16 cellular contexts compared by ENCODE assay signal in genomic region chr14:24325963-24326362, GRCh38.
A peak's percentile ranks its signal among the peaks of the same experiment; 100 is the strongest.
DNase-seq lines count a peak whose midpoint lies in the region; ATAC-seq and TF ChIP-seq lines count a peak whose summit lies in the region.
"Had no signal": no experiment of that assay in that cellular context is flagged by ENCODE, and none has a peak within 500 bp of the region (broad histone marks: within the 10 kb centered on the region; RNA-seq: fewer than 3 reads in every experiment).

No MANE protein-coding gene starts in this region.

- DNase-seq in activated effector memory CD4-positive, alpha-beta T cell treated with Interleukin-2 at 50 U/mL for 16 hours = no peak
- no peak for DNase-seq in NCI-H1930 (lab: John Stamatoyannopoulos, UW)
- DNase-seq: ACHN; BE2C; CD4-positive, alpha-beta memory T cell; DMS153; DMS79; GDM1; HCEC 1CT; HFFc6 had no signal

- peak overlapping the region in 1 of 11 experiments; percentile 21; a peak in 2 of 22 replicates for H3K9ac ChIP-seq in BLaER1 treated with 17β-estradiol and CSF1 and Interleukin-3, amounts not matched to agents 10 nM and 100 nM

- no peaks in the 10 kb centered on the region for H3K9me3 ChIP-seq in BLaER1 treated with 17β-estradiol and CSF1 and Interleukin-3, amounts not matched to agents 10 nM and 100 nM (replicated peaks in 1 of 11)
- H3K9me3 ChIP-seq in neutrophil = no peaks in the 10 kb centered on the region
- H3K9me3 ChIP-seq: BE2C had no signal

- H3K27ac ChIP-seq in BLaER1 treated with 17β-estradiol and CSF1 and Interleukin-3, amounts not matched to agents 10 nM and 100 nM = peak overlapping the region in 6 of 11 experiments; percentile 26 to 43 (median 32); a peak in 8 of 22 replicates
- H3K27ac ChIP-seq in neutrophil = peak overlapping the region; percentile 91

- H3K9me3 Mint-ChIP-seq in dendritic cell treated with granulocyte-macrophage colony-stimulating factor and Interleukin-4, amounts not matched to agents 40 ng/mL and 50 ng/mL, for 4 days = no peaks in the 10 kb centered on the region
- H3K9me3 Mint-ChIP-seq: CD4-positive, alpha-beta memory T cell; GM23338; HFFc6 had no signal

- ATAC-seq in HG02870 (IDR thresholded peaks at IDR 0.05; ENCODE audit: unreplicated experiment) = no peak
- ATAC-seq: GM23338 had no signal

- H3K36me3 Mint-ChIP-seq in dendritic cell treated with granulocyte-macrophage colony-stimulating factor and Interleukin-4, amounts not matched to agents 40 ng/mL and 50 ng/mL, for 4 days (ENCODE audit: low read depth) = no peaks in the 10 kb centered on the region
- H3K36me3 Mint-ChIP-seq: CD4-positive, alpha-beta memory T cell had no signal

- no peak for TF ChIP-seq CTCF in neutrophil (IDR thresholded peaks at IDR 0.05)

- H3K27ac Mint-ChIP-seq in dendritic cell treated with granulocyte-macrophage colony-stimulating factor and Interleukin-4, amounts not matched to agents 40 ng/mL and 50 ng/mL, for 4 days = peak overlapping the region; percentile 30
- H3K27ac Mint-ChIP-seq: GM23338, HFFc6 had no signal

- H3K4me3 Mint-ChIP-seq in dendritic cell treated with granulocyte-macrophage colony-stimulating factor and Interleukin-4, amounts not matched to agents 40 ng/mL and 50 ng/mL, for 4 days = no peak overlapping the region
- H3K4me3 Mint-ChIP-seq: CD14-positive monocyte; CD4-positive, alpha-beta memory T cell; GM23338; HFFc6 had no signal

- no peaks in the 10 kb centered on the region for H4K20me1 ChIP-seq in BLaER1 treated with 17β-estradiol and CSF1 and Interleukin-3, amounts not matched to agents 10 nM and 100 nM

- H3K4me1 Mint-ChIP-seq in dendritic cell treated with granulocyte-macrophage colony-stimulating factor and Interleukin-4, amounts not matched to agents 40 ng/mL and 50 ng/mL, for 4 days (ENCODE audit: low read depth) = peaks cover 74% of the 10 kb centered on the region

- peaks cover 54 to 89% (median 69%) of the 10 kb centered on the region in 10 experiments for H3K4me1 ChIP-seq in BLaER1 treated with 17β-estradiol and CSF1 and Interleukin-3, amounts not matched to agents 10 nM and 100 nM
- H3K4me1 ChIP-seq in neutrophil (ENCODE audit: control insufficient read depth in 1 of 2, insufficient read depth in 1 of 2, low read depth in 1 of 2, low read length in 1 of 2) = peaks cover 66 to 70% of the 10 kb centered on the region in 2 experiments
- H3K4me1 ChIP-seq: BE2C had no signal

- peaks cover 0 to 2% (median 0%) of the 10 kb centered on the region in 11 experiments; a peak in 3 of 22 replicates for H3K27me3 ChIP-seq in BLaER1 treated with 17β-estradiol and CSF1 and Interleukin-3, amounts not matched to agents 10 nM and 100 nM
- no peaks in the 10 kb centered on the region for H3K27me3 ChIP-seq in neutrophil

- H3K36me3 ChIP-seq in BLaER1 treated with 17β-estradiol and CSF1 and Interleukin-3, amounts not matched to agents 10 nM and 100 nM = no peaks in the 10 kb centered on the region
- peaks cover 26% of the 10 kb centered on the region for H3K36me3 ChIP-seq in neutrophil
- H3K36me3 ChIP-seq: BE2C had no signal

- intact Hi-C loops in dendritic cell treated with granulocyte-macrophage colony-stimulating factor and Interleukin-4, amounts not matched to agents 40 ng/mL and 50 ng/mL, for 4 days (cut with micrococcal nuclease) = no loop called here

- H3K27me3 Mint-ChIP-seq in dendritic cell treated with granulocyte-macrophage colony-stimulating factor and Interleukin-4, amounts not matched to agents 40 ng/mL and 50 ng/mL, for 4 days = no peaks in the 10 kb centered on the region

- H3K4me3 ChIP-seq in BLaER1 treated with 17β-estradiol and CSF1 and Interleukin-3, amounts not matched to agents 10 nM and 100 nM = no peak overlapping the region
- H3K4me3 ChIP-seq in neutrophil (ENCODE audit: low read depth in 1 of 2, low read length in 1 of 2) = peak overlapping the region in 1 of 2 experiments; percentile 14
- H3K4me3 ChIP-seq: GM23338 had no signal

- H3K4me2 ChIP-seq in BLaER1 treated with 17β-estradiol and CSF1 and Interleukin-3, amounts not matched to agents 10 nM and 100 nM = peak overlapping the region; percentile 69 to 94 (median 91)
- H3K4me2 ChIP-seq: GM23338 had no signal
